In genomic region chr15:78881681-78882080, GRCh38 we compare ENCODE assay signal across 27 cellular contexts. TPM values are rescaled to one million over a fixed set of nuclear protein-coding genes. Genes with fewer than 3 reads are reported as not detected.
DNase-seq lines count a peak whose midpoint lies in the region; ATAC-seq and TF ChIP-seq lines count a peak whose summit lies in the region.
"Had no signal": no experiment of that assay in that cellular context is flagged by ENCODE, and none has a peak within 500 bp of the region (broad histone marks: within the 10 kb centered on the region; RNA-seq: fewer than 3 reads in every experiment).

No MANE protein-coding gene starts in this region.

- H3K4me1 ChIP-seq in psoas muscle, result peaks cover 56% of the 10 kb centered on the region

- H3K9me3 ChIP-seq in T-helper 17 cell (ENCODE audit: control insufficient read depth, low read length, poor library complexity, severe bottlenecking), result no peaks in the 10 kb centered on the region
- H3K9me3 ChIP-seq in psoas muscle, result no peaks in the 10 kb centered on the region
- H3K9me3 ChIP-seq: SJSA1, transverse colon had no signal

- H3K4me3 Mint-ChIP-seq in natural killer cell, result peak overlapping the region; percentile 57
- no peak overlapping the region for H3K4me3 Mint-ChIP-seq in natural killer cell treated with Interleukin-12 subunit alpha and Interleukin-12 subunit beta and Interleukin-15 and Interleukin-18, amount 100 ng/mL, for 72 hours
- no peak overlapping the region for H3K4me3 Mint-ChIP-seq in T-helper 17 cell
- H3K4me3 Mint-ChIP-seq: activated CD4-positive, alpha-beta T cell treated with anti-CD3 and anti-CD28 coated beads, Interleukin-2, amount 10 ng/mL, durations not matched to agents 7 days and 5 days; dendritic cell treated with granulocyte-macrophage colony-stimulating factor and Interleukin-4, amounts not matched to agents 40 ng/mL and 50 ng/mL, for 4 days had no signal

- no peak overlapping the region for H3K27ac ChIP-seq in psoas muscle
- H3K27ac ChIP-seq: RWPE1, SJSA1, transverse colon, WERI-Rb-1 had no signal

- WGBS in psoas muscle, 3 donors, result 66 to 87% (median 87%) methylated on average over 1 of the region's 1 CpG

- TF ChIP-seq CTCF in natural killer cell (IDR thresholded peaks at IDR 0.05) (no peak), psoas muscle (IDR thresholded peaks at IDR 0.05) (no peak)

- no peak for ATAC-seq in natural killer cell
- no peak for ATAC-seq in natural killer cell treated with Interleukin-12 subunit alpha and Interleukin-12 subunit beta and Interleukin-15 and Interleukin-18, amount 100 ng/mL, for 72 hours
- ATAC-seq in T-helper 17 cell, result no peak
- peak; percentile 57 for ATAC-seq in left lobe of liver
- ATAC-seq in GM18858 (IDR thresholded peaks at IDR 0.05; ENCODE audit: unreplicated experiment), result no peak
- ATAC-seq in psoas muscle, result no peak
- ATAC-seq: activated naive CD4-positive, alpha-beta T cell treated with anti-CD3 and anti-CD28 coated beads, Interleukin-2, amount 50 U/mL, for 72 hours; esophagus mucosa; left ventricle myocardium superior had no signal

- intact Hi-C loops in natural killer cell (cut with micrococcal nuclease) (no loop called here), psoas muscle (cut with DNase I) (loop anchor here in 1 of 2 donors (10.0 kb wide), 1 partner anchor 737 kb away; the partner anchor contains the start of gene IDH3A)

- peaks cover 0 to 59% of the 10 kb centered on the region in 2 donors for H3K36me3 ChIP-seq in psoas muscle (ENCODE audit: insufficient read depth in 1 of 2, low read depth in 1 of 2)

- H3K27me3 Mint-ChIP-seq in natural killer cell (ENCODE audit: low read depth in 2 of 2), result no peaks in the 10 kb centered on the region
- no peaks in the 10 kb centered on the region for H3K27me3 Mint-ChIP-seq in natural killer cell treated with Interleukin-12 subunit alpha and Interleukin-12 subunit beta and Interleukin-15 and Interleukin-18, amount 100 ng/mL, for 72 hours
- H3K27me3 Mint-ChIP-seq in T-helper 17 cell, result no peaks in the 10 kb centered on the region
- H3K27me3 Mint-ChIP-seq: activated CD4-positive, alpha-beta T cell treated with anti-CD3 and anti-CD28 coated beads, Interleukin-2, amount 10 ng/mL, durations not matched to agents 7 days and 5 days; dendritic cell treated with granulocyte-macrophage colony-stimulating factor and Interleukin-4, amounts not matched to agents 40 ng/mL and 50 ng/mL, for 4 days had no signal

- no peak for DNase-seq in natural killer cell
- DNase-seq in natural killer cell treated with Interleukin-12 subunit alpha and Interleukin-12 subunit beta and Interleukin-15 and Interleukin-18, amount 100 ng/mL, for 72 hours (ENCODE audit: low spot score), result no peak
- no peak for DNase-seq in T-helper 17 cell
- DNase-seq in left lobe of liver (ENCODE audit: low spot score), result no peak
- no peak for DNase-seq in NCI-H2227 (lab: John Stamatoyannopoulos, UW; ENCODE audit: unreplicated experiment)
- no peak for DNase-seq in anterior cingulate cortex (lab: John Stamatoyannopoulos, UW)
- no peak for DNase-seq in psoas muscle
- DNase-seq: activated CD4-positive, alpha-beta T cell treated with anti-CD3 and anti-CD28 coated beads, Interleukin-2, amount 10 ng/mL, durations not matched to agents 7 days and 5 days; DMS79 treated with DMSO at 0.1 percent for 48 hours; GF-D8; islet precursor cell; left ventricle myocardium superior; NCI-H1092; NCI-H1694 treated with DMSO at 0.1 percent for 48 hours; NCI-H2171; NCI-H510A; stimulated activated CD4-positive, alpha-beta T cell treated with anti-CD3 and anti-CD28 coated beads, Interleukin-15, amount 100 ng/mL, for 24 hours; stimulated activated CD4-positive, alpha-beta T cell treated with anti-CD3 and anti-CD28 coated beads, Interleukin-4, amount 100 ng/mL, for 4 hours; transverse colon; WERI-Rb-1 had no signal

- H3K4me1 Mint-ChIP-seq in natural killer cell (peaks cover 51 to 65% of the 10 kb centered on the region in 2 donors), T-helper 17 cell (peaks cover 22% of the 10 kb centered on the region)
- H3K4me1 Mint-ChIP-seq in natural killer cell treated with Interleukin-12 subunit alpha and Interleukin-12 subunit beta and Interleukin-15 and Interleukin-18, amount 100 ng/mL, for 72 hours (ENCODE audit: low read depth in 2 of 2), result peaks cover 32 to 53% of the 10 kb centered on the region in 2 donors

- H3K36me3 Mint-ChIP-seq in natural killer cell, result peaks cover 7% of the 10 kb centered on the region
- H3K36me3 Mint-ChIP-seq in natural killer cell treated with Interleukin-12 subunit alpha and Interleukin-12 subunit beta and Interleukin-15 and Interleukin-18, amount 100 ng/mL, for 72 hours, result peaks cover 17% of the 10 kb centered on the region
- H3K36me3 Mint-ChIP-seq in T-helper 17 cell (ENCODE audit: low read depth), result no peaks in the 10 kb centered on the region

- peak overlapping the region; percentile 65 to 73 for H3K27ac Mint-ChIP-seq in natural killer cell
- H3K27ac Mint-ChIP-seq in natural killer cell treated with Interleukin-12 subunit alpha and Interleukin-12 subunit beta and Interleukin-15 and Interleukin-18, amount 100 ng/mL, for 72 hours, result no peak overlapping the region
- peak overlapping the region; percentile 69 for H3K27ac Mint-ChIP-seq in T-helper 17 cell
- H3K27ac Mint-ChIP-seq: activated CD4-positive, alpha-beta T cell treated with anti-CD3 and anti-CD28 coated beads, Interleukin-2, amount 10 ng/mL, durations not matched to agents 7 days and 5 days; activated naive CD4-positive, alpha-beta T cell treated with anti-CD3 and anti-CD28 coated beads, Interleukin-2, amount 50 U/mL, for 72 hours; activated T-helper 2 cell treated with anti-CD3 and anti-CD28 coated beads, Interferon-gamma antibody, Interleukin-2, Interleukin-4, amounts not matched to agents 10 μg/mL and 5 μg/mL and 100 μg/mL, durations not matched to agents 14 hours and 24 hours and 36 hours; dendritic cell treated with granulocyte-macrophage colony-stimulating factor and Interleukin-4, amounts not matched to agents 40 ng/mL and 50 ng/mL, for 4 days had no signal

- no peaks in the 10 kb centered on the region for H3K9me3 Mint-ChIP-seq in natural killer cell
- no peaks in the 10 kb centered on the region for H3K9me3 Mint-ChIP-seq in natural killer cell treated with Interleukin-12 subunit alpha and Interleukin-12 subunit beta and Interleukin-15 and Interleukin-18, amount 100 ng/mL, for 72 hours
- H3K9me3 Mint-ChIP-seq: activated CD4-positive, alpha-beta T cell treated with anti-CD3 and anti-CD28 coated beads, Interleukin-2, amount 10 ng/mL, durations not matched to agents 7 days and 5 days; activated naive CD4-positive, alpha-beta T cell treated with anti-CD3 and anti-CD28 coated beads, Interleukin-2, amount 50 U/mL, for 72 hours; activated T-helper 2 cell treated with anti-CD3 and anti-CD28 coated beads, Interferon-gamma antibody, Interleukin-2, Interleukin-4, amounts not matched to agents 10 μg/mL and 5 μg/mL and 100 μg/mL, durations not matched to agents 14 hours and 24 hours and 36 hours; dendritic cell treated with granulocyte-macrophage colony-stimulating factor and Interleukin-4, amounts not matched to agents 40 ng/mL and 50 ng/mL, for 4 days had no signal

- H3K27me3 ChIP-seq in psoas muscle (ENCODE audit: insufficient read depth in 3 of 3, low read length in 2 of 3), result no peaks in the 10 kb centered on the region
- H3K27me3 ChIP-seq: SJSA1, transverse colon had no signal

- no peak overlapping the region for H3K4me3 ChIP-seq in psoas muscle
- H3K4me3 ChIP-seq: SJSA1, transverse colon had no signal

RNA-seq across cellular contexts. Expression of gene MORF4L1, which starts 9.0 kb away (rescaled TPM):
- total RNA-seq in natural killer cell (100 to 1,000 TPM; 316 to 348 (median 329) TPM), T-helper 17 cell (100 to 1,000 TPM; 373 to 376 TPM), left lobe of liver (96.5 TPM), psoas muscle (100 to 1,000 TPM; 262 to 357 (median 341) TPM)
- total RNA-seq in natural killer cell treated with Interleukin-12 subunit alpha and Interleukin-12 subunit beta and Interleukin-15 and Interleukin-18, amount 100 ng/mL, for 72 hours, result 100 to 1,000 TPM; 134 to 226 TPM
- polyA plus RNA-seq in psoas muscle, result 100 to 1,000 TPM; 288 to 679 (median 327) TPM

Comparison
In these comparisons a context has a peak if more than half of its experiments do, and no peak if none do; other contexts are left out.
1. H3K27ac Mint-ChIP-seq: peak in natural killer cell (2 of 2) and T-helper 17 cell (single experiment); none in natural killer cell treated with Interleukin-12 subunit alpha and Interleukin-12 subunit beta and Interleukin-15 and Interleukin-18, amount 100 ng/mL, for 72 hours (0 of 2).